Comparison of ENCODE assay signal across 1 cellular context in the genomic region with DNA sequence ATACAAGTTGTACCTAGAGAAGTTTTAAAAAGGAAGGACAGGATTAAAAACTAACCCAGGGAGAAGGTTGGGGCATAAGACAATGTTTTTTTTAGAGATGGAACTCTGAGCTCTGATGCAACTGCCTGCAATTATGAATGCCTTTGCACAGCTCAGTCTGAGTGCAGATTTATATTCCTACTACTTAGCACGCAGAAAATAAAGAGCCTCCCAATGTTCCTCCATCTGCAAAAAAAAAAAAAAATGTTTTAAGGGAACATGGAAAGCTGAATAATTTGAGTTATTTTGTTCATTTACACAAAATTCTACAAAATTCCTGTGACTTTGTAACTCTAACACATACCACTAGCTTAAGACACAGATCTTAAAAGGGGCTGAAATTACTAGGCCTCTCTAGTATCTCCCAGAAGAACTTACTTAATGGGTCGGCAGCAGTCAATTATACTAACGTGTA.
A peak's percentile ranks its signal among the peaks of the same experiment; 100 is the strongest.
TF ChIP-seq lines count a peak whose summit lies in the region.

No MANE protein-coding gene starts in this region.

TF ChIP-seq in K562, 482 proteins besides CTCF, POLR2A, EP300 and RAD21 (continued from another document and continues in another):
- TF ChIP-seq ZNF717 (CRISPR knock-in tag; IDR thresholded peaks at IDR 0.05) (no peak), BACH1 (tag; IDR thresholded peaks at IDR 0.05) (peak; percentile 84), ZNF24 (IDR thresholded peaks at IDR 0.05) (no peak), ZNF253 (CRISPR knock-in tag; conservative IDR thresholded peaks at IDR 0.05) (no peak), ZNF644 (tag; IDR thresholded peaks at IDR 0.05; ENCODE audit: low read depth) (peak; percentile 52; the same call in 1 of the 2 replicates), POLR2H (tag; IDR thresholded peaks at IDR 0.05; ENCODE audit: low read depth) (peak; percentile 78), SPI1 (IDR thresholded peaks at IDR 0.05; ENCODE audit: borderline replicate concordance, low read depth, low read length) (no peak), TAF15 (IDR thresholded peaks at IDR 0.05; ENCODE audit: low read depth, low read length) (no peak), ZNF507 (tag; conservative IDR thresholded peaks at IDR 0.05) (no peak), BRCA1 (IDR thresholded peaks at IDR 0.05) (no peak), BRCA1 (CRISPR knock-in tag; IDR thresholded peaks at IDR 0.05) (no peak), SMARCC2 (IDR thresholded peaks at IDR 0.05; ENCODE audit: low read depth) (peak; percentile 48; the same call in 1 of the 2 replicates), CEBPG (CRISPR knock-in tag; IDR thresholded peaks at IDR 0.05) (peak; percentile 97), CEBPG (tag; conservative IDR thresholded peaks at IDR 0.05 in 1 of 2, IDR thresholded peaks at IDR 0.05 in 1 of 2) (peak; percentile 96 to 97), SREBF2 (CRISPR knock-in tag; IDR thresholded peaks at IDR 0.05) (no peak), SNRNP70 (optimal IDR thresholded peaks at IDR 0.05; ENCODE audit: low read depth, low read length) (no peak), PTBP1 (IDR thresholded peaks at IDR 0.05; ENCODE audit: low read depth, low read length) (no peak), ZNF184 (CRISPR knock-in tag; IDR thresholded peaks at IDR 0.05) (no peak), POLR3G (IDR thresholded peaks at IDR 0.05; ENCODE audit: extremely low read depth, insufficient read length, insufficient replicate concordance) (no peak)
- TF ChIP-seq, protein P1, sequence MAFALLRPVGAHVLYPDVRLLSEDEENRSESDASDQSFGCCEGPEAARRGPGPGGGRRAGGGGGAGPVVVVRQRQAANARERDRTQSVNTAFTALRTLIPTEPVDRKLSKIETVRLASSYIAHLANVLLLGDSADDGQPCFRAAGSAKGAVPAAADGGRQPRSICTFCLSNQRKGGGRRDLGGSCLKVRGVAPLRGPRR (CRISPR knock-in tag; IDR thresholded peaks at IDR 0.05): 0 out of 2 replicates have a peak, but pooled peaks have one; percentile 8
- TF ChIP-seq, protein P2, sequence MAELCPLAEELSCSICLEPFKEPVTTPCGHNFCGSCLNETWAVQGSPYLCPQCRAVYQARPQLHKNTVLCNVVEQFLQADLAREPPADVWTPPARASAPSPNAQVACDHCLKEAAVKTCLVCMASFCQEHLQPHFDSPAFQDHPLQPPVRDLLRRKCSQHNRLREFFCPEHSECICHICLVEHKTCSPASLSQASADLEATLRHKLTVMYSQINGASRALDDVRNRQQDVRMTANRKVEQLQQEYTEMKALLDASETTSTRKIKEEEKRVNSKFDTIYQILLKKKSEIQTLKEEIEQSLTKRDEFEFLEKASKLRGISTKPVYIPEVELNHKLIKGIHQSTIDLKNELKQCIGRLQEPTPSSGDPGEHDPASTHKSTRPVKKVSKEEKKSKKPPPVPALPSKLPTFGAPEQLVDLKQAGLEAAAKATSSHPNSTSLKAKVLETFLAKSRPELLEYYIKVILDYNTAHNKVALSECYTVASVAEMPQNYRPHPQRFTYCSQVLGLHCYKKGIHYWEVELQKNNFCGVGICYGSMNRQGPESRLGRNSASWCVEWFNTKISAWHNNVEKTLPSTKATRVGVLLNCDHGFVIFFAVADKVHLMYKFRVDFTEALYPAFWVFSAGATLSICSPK (IDR thresholded peaks at IDR 0.05; ENCODE audit: borderline replicate concordance): no peak
- TF ChIP-seq, protein P3, sequence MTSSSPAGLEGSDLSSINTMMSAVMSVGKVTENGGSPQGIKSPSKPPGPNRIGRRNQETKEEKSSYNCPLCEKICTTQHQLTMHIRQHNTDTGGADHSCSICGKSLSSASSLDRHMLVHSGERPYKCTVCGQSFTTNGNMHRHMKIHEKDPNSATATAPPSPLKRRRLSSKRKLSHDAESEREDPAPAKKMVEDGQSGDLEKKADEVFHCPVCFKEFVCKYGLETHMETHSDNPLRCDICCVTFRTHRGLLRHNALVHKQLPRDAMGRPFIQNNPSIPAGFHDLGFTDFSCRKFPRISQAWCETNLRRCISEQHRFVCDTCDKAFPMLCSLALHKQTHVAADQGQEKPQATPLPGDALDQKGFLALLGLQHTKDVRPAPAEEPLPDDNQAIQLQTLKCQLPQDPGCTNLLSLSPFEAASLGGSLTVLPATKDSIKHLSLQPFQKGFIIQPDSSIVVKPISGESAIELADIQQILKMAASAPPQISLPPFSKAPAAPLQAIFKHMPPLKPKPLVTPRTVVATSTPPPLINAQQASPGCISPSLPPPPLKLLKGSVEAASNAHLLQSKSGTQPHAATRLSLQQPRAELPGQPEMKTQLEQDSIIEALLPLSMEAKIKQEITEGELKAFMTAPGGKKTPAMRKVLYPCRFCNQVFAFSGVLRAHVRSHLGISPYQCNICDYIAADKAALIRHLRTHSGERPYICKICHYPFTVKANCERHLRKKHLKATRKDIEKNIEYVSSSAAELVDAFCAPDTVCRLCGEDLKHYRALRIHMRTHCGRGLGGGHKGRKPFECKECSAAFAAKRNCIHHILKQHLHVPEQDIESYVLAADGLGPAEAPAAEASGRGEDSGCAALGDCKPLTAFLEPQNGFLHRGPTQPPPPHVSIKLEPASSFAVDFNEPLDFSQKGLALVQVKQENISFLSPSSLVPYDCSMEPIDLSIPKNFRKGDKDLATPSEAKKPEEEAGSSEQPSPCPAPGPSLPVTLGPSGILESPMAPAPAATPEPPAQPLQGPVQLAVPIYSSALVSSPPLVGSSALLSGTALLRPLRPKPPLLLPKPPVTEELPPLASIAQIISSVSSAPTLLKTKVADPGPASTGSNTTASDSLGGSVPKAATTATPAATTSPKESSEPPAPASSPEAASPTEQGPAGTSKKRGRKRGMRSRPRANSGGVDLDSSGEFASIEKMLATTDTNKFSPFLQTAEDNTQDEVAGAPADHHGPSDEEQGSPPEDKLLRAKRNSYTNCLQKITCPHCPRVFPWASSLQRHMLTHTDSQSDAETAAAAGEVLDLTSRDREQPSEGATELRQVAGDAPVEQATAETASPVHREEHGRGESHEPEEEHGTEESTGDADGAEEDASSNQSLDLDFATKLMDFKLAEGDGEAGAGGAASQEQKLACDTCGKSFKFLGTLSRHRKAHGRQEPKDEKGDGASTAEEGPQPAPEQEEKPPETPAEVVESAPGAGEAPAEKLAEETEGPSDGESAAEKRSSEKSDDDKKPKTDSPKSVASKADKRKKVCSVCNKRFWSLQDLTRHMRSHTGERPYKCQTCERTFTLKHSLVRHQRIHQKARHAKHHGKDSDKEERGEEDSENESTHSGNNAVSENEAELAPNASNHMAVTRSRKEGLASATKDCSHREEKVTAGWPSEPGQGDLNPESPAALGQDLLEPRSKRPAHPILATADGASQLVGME (CRISPR knock-in tag; IDR thresholded peaks at IDR 0.05): 0 out of 2 replicates have a peak, but pooled peaks have one; percentile 12
- TF ChIP-seq, protein P4, sequence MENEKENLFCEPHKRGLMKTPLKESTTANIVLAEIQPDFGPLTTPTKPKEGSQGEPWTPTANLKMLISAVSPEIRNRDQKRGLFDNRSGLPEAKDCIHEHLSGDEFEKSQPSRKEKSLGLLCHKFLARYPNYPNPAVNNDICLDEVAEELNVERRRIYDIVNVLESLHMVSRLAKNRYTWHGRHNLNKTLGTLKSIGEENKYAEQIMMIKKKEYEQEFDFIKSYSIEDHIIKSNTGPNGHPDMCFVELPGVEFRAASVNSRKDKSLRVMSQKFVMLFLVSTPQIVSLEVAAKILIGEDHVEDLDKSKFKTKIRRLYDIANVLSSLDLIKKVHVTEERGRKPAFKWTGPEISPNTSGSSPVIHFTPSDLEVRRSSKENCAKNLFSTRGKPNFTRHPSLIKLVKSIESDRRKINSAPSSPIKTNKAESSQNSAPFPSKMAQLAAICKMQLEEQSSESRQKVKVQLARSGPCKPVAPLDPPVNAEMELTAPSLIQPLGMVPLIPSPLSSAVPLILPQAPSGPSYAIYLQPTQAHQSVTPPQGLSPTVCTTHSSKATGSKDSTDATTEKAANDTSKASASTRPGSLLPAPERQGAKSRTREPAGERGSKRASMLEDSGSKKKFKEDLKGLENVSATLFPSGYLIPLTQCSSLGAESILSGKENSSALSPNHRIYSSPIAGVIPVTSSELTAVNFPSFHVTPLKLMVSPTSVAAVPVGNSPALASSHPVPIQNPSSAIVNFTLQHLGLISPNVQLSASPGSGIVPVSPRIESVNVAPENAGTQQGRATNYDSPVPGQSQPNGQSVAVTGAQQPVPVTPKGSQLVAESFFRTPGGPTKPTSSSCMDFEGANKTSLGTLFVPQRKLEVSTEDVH (IDR thresholded peaks at IDR 0.05; ENCODE audit: low read depth, partially characterized antibody): no peak
- TF ChIP-seq, protein P5, sequence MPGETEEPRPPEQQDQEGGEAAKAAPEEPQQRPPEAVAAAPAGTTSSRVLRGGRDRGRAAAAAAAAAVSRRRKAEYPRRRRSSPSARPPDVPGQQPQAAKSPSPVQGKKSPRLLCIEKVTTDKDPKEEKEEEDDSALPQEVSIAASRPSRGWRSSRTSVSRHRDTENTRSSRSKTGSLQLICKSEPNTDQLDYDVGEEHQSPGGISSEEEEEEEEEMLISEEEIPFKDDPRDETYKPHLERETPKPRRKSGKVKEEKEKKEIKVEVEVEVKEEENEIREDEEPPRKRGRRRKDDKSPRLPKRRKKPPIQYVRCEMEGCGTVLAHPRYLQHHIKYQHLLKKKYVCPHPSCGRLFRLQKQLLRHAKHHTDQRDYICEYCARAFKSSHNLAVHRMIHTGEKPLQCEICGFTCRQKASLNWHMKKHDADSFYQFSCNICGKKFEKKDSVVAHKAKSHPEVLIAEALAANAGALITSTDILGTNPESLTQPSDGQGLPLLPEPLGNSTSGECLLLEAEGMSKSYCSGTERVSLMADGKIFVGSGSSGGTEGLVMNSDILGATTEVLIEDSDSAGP (CRISPR knock-in tag; IDR thresholded peaks at IDR 0.05): no peak
- TF ChIP-seq, protein P6, sequence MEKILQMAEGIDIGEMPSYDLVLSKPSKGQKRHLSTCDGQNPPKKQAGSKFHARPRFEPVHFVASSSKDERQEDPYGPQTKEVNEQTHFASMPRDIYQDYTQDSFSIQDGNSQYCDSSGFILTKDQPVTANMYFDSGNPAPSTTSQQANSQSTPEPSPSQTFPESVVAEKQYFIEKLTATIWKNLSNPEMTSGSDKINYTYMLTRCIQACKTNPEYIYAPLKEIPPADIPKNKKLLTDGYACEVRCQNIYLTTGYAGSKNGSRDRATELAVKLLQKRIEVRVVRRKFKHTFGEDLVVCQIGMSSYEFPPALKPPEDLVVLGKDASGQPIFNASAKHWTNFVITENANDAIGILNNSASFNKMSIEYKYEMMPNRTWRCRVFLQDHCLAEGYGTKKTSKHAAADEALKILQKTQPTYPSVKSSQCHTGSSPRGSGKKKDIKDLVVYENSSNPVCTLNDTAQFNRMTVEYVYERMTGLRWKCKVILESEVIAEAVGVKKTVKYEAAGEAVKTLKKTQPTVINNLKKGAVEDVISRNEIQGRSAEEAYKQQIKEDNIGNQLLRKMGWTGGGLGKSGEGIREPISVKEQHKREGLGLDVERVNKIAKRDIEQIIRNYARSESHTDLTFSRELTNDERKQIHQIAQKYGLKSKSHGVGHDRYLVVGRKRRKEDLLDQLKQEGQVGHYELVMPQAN (IDR thresholded peaks at IDR 0.05; ENCODE audit: borderline replicate concordance): no peak
- TF ChIP-seq, protein P7, sequence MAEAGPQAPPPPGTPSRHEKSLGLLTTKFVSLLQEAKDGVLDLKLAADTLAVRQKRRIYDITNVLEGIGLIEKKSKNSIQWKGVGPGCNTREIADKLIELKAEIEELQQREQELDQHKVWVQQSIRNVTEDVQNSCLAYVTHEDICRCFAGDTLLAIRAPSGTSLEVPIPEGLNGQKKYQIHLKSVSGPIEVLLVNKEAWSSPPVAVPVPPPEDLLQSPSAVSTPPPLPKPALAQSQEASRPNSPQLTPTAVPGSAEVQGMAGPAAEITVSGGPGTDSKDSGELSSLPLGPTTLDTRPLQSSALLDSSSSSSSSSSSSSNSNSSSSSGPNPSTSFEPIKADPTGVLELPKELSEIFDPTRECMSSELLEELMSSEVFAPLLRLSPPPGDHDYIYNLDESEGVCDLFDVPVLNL (CRISPR knock-in tag; IDR thresholded peaks at IDR 0.05; ENCODE audit: low read depth): no peak
- TF ChIP-seq, protein P8, sequence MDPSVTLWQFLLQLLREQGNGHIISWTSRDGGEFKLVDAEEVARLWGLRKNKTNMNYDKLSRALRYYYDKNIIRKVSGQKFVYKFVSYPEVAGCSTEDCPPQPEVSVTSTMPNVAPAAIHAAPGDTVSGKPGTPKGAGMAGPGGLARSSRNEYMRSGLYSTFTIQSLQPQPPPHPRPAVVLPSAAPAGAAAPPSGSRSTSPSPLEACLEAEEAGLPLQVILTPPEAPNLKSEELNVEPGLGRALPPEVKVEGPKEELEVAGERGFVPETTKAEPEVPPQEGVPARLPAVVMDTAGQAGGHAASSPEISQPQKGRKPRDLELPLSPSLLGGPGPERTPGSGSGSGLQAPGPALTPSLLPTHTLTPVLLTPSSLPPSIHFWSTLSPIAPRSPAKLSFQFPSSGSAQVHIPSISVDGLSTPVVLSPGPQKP (CRISPR knock-in tag; IDR thresholded peaks at IDR 0.05): no peak
